2 cellular contexts compared by ENCODE assay signal in the genomic region with DNA sequence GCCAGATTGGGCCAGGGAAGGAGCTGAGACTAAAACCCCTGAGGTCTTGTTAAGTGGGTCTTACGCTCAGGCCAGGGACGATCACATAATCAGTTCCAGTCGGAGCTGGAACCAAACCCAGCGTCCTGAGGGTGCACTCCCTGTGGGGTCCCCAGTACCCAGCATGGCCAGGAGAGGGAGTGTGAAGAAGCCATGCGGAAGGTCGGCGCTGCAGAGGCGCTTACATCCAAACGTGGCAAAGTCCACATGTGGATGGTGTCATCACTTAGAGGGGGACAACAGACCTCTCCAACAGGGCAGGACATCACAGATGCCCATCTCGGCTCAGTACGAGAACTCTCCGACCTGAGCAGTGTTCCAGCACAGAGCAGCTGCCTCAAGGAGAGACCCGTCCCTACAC.
A peak's percentile ranks its signal among the peaks of the same experiment; 100 is the strongest.
TF ChIP-seq lines count a peak whose summit lies in the region.

No MANE protein-coding gene starts in this region.

TF ChIP-seq in GM23338, 12 proteins besides CTCF, POLR2A, EP300 and RAD21 (continues in another document):
- TF ChIP-seq POLR2AphosphoS5 (IDR thresholded peaks at IDR 0.05; ENCODE audit: low read depth), result no peak
- TF ChIP-seq NANOG (IDR thresholded peaks at IDR 0.05; ENCODE audit: borderline replicate concordance), result no peak
- TF ChIP-seq ETS1 (IDR thresholded peaks at IDR 0.05), result no peak
- no peak for TF ChIP-seq CREB1 (CRISPR knock-in tag; IDR thresholded peaks at IDR 0.05; ENCODE audit: low read depth)
- TF ChIP-seq EZH2 (IDR thresholded peaks at IDR 0.05; ENCODE audit: low read depth, unreplicated experiment), result no peak
- TF ChIP-seq, protein P1, sequence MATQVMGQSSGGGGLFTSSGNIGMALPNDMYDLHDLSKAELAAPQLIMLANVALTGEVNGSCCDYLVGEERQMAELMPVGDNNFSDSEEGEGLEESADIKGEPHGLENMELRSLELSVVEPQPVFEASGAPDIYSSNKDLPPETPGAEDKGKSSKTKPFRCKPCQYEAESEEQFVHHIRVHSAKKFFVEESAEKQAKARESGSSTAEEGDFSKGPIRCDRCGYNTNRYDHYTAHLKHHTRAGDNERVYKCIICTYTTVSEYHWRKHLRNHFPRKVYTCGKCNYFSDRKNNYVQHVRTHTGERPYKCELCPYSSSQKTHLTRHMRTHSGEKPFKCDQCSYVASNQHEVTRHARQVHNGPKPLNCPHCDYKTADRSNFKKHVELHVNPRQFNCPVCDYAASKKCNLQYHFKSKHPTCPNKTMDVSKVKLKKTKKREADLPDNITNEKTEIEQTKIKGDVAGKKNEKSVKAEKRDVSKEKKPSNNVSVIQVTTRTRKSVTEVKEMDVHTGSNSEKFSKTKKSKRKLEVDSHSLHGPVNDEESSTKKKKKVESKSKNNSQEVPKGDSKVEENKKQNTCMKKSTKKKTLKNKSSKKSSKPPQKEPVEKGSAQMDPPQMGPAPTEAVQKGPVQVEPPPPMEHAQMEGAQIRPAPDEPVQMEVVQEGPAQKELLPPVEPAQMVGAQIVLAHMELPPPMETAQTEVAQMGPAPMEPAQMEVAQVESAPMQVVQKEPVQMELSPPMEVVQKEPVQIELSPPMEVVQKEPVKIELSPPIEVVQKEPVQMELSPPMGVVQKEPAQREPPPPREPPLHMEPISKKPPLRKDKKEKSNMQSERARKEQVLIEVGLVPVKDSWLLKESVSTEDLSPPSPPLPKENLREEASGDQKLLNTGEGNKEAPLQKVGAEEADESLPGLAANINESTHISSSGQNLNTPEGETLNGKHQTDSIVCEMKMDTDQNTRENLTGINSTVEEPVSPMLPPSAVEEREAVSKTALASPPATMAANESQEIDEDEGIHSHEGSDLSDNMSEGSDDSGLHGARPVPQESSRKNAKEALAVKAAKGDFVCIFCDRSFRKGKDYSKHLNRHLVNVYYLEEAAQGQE (IDR thresholded peaks at IDR 0.05; ENCODE audit: unreplicated experiment), result no peak
- TF ChIP-seq ZNF114 (CRISPR knock-in tag; IDR thresholded peaks at IDR 0.05), result no peak
- no peak for TF ChIP-seq ZNF462 (CRISPR knock-in tag; IDR thresholded peaks at IDR 0.05)
- no peak for TF ChIP-seq JUNB (IDR thresholded peaks at IDR 0.05; ENCODE audit: unreplicated experiment)
- no peak for TF ChIP-seq ZNF331 (CRISPR knock-in tag; IDR thresholded peaks at IDR 0.05; ENCODE audit: low read depth)

TF ChIP-seq in K562, 482 proteins besides CTCF, POLR2A, EP300 and RAD21:
- TF ChIP-seq, protein P2, sequence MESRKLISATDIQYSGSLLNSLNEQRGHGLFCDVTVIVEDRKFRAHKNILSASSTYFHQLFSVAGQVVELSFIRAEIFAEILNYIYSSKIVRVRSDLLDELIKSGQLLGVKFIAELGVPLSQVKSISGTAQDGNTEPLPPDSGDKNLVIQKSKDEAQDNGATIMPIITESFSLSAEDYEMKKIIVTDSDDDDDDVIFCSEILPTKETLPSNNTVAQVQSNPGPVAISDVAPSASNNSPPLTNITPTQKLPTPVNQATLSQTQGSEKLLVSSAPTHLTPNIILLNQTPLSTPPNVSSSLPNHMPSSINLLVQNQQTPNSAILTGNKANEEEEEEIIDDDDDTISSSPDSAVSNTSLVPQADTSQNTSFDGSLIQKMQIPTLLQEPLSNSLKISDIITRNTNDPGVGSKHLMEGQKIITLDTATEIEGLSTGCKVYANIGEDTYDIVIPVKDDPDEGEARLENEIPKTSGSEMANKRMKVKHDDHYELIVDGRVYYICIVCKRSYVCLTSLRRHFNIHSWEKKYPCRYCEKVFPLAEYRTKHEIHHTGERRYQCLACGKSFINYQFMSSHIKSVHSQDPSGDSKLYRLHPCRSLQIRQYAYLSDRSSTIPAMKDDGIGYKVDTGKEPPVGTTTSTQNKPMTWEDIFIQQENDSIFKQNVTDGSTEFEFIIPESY (CRISPR knock-in tag; IDR thresholded peaks at IDR 0.05), result peak; percentile 86; the same call in 1 of the 2 replicates
- TF ChIP-seq, protein P3, sequence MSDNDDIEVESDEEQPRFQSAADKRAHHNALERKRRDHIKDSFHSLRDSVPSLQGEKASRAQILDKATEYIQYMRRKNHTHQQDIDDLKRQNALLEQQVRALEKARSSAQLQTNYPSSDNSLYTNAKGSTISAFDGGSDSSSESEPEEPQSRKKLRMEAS (CRISPR knock-in tag; IDR thresholded peaks at IDR 0.05), result no peak
TF ChIP-seq in K562: peak in this region for 1.
